32 cellular contexts compared by ENCODE assay signal in genomic region chr12:131471271-131471905, GRCh38.
DNase-seq lines count a peak whose midpoint lies in the region; ATAC-seq and TF ChIP-seq lines count a peak whose summit lies in the region.
"Had no signal": no experiment of that assay in that cellular context is flagged by ENCODE, and none has a peak within 500 bp of the region (broad histone marks: within the 10 kb centered on the region; RNA-seq: fewer than 3 reads in every experiment).

No MANE protein-coding gene starts in this region.

- BruUV-seq in Caco-2 (replicated peaks; lab: Mats Ljungman, UMichigan) = no TSS peak
- no TSS peak for BruUV-seq in Panc1 (replicated peaks; lab: Mats Ljungman, UMichigan)

- no peaks in the 10 kb centered on the region for H3K4me1 Mint-ChIP-seq in Caco-2 (ENCODE audit: low read depth, unreplicated experiment)
- H3K4me1 Mint-ChIP-seq in CD4-positive, alpha-beta T cell (ENCODE audit: low read depth) = peaks cover 4% of the 10 kb centered on the region

- TF ChIP-seq CTCF in Caco-2 (IDR thresholded peaks at IDR 0.05; ENCODE audit: insufficient read depth in 1 of 2, low read depth in 1 of 2, low read length in 1 of 2, severe bottlenecking in 1 of 2, unreplicated experiment in 1 of 2) (no peak), Panc1 (IDR thresholded peaks at IDR 0.05) (no peak), parathyroid adenoma (IDR thresholded peaks at IDR 0.05) (no peak)
- no peak for TF ChIP-seq CTCF in CD4-positive, alpha-beta T cell (IDR thresholded peaks at IDR 0.05)

- H3K9me3 Mint-ChIP-seq in Caco-2 (ENCODE audit: unreplicated experiment) = no peaks in the 10 kb centered on the region
- no peaks in the 10 kb centered on the region for H3K9me3 Mint-ChIP-seq in CD4-positive, alpha-beta T cell
- H3K9me3 Mint-ChIP-seq: activated CD4-positive, alpha-beta T cell treated with anti-CD3 and anti-CD28 coated beads, Interleukin-2, amount 10 ng/mL, durations not matched to agents 7 days and 5 days; activated naive CD8-positive, alpha-beta T cell treated with anti-CD3 and anti-CD28 coated beads, Interleukin-2, amount 10 ng/mL, durations not matched to agents 7 days and 5 days; activated T-cell treated with anti-CD3 and anti-CD28 coated beads, Interleukin-2, amount 50 U/mL, for 4 hours had no signal

- H3K4me3 ChIP-seq in Caco-2 (ENCODE audit: low read depth, low read length) (no peak overlapping the region), Panc1 (ENCODE audit: low read depth in 2 of 2, low read length in 2 of 2) (no peak overlapping the region), parathyroid adenoma (ENCODE audit: low read depth, low read length) (no peak overlapping the region)
- H3K4me3 ChIP-seq: ascending aorta, cardiac muscle cell, colonic mucosa, esophagus muscularis mucosa, lung, right atrium auricular region, SJCRH30, smooth muscle cell had no signal

- no peaks in the 10 kb centered on the region for H3K79me2 ChIP-seq in parathyroid adenoma

- POLR2A ChIA-PET in Caco-2 (lab: Charles Lee) = no interaction called here
- POLR2A ChIA-PET in Panc1 (lab: Charles Lee) = no interaction called here
- POLR2A ChIA-PET in CD4-positive, alpha-beta T cell (lab: Charles Lee) = no interaction called here

- no peak overlapping the region for H3K9ac ChIP-seq in parathyroid adenoma

- 0 out of 2 replicates have a peak, but pooled peaks have one; percentile 29 for ATAC-seq in Panc1
- ATAC-seq in CD4-positive, alpha-beta T cell (ENCODE audit: poor library complexity) = no peak
- ATAC-seq: activated T-cell treated with anti-CD3 and anti-CD28 coated beads, Interleukin-2, amount 50 U/mL, for 4 hours; foreskin keratinocyte; HepG2 had no signal

- CTCF ChIA-PET in Caco-2 (lab: Charles Lee) (no interaction called here), Panc1 (lab: Charles Lee) (no interaction called here)
- CTCF ChIA-PET in CD4-positive, alpha-beta T cell (lab: Charles Lee) = no interaction called here

- H3K27ac ChIP-seq in Panc1 (ENCODE audit: low read length) (no peak overlapping the region), parathyroid adenoma (no peak overlapping the region)
- H3K27ac ChIP-seq in CD4-positive, alpha-beta T cell (ENCODE audit: low read depth, low read length) = no peak overlapping the region
- H3K27ac ChIP-seq: ascending aorta, cardiac muscle cell, colonic mucosa, esophagus muscularis mucosa, foreskin keratinocyte, right atrium auricular region, SJCRH30 had no signal

- H2AFZ ChIP-seq in parathyroid adenoma = peak overlapping the region; percentile 15

- no peaks in the 10 kb centered on the region for H3K36me3 Mint-ChIP-seq in Caco-2 (ENCODE audit: insufficient read depth, unreplicated experiment)
- no peaks in the 10 kb centered on the region for H3K36me3 Mint-ChIP-seq in CD4-positive, alpha-beta T cell (ENCODE audit: low read depth)
- H3K36me3 Mint-ChIP-seq: activated naive CD8-positive, alpha-beta T cell treated with anti-CD3 and anti-CD28 coated beads, Interleukin-2, amount 10 ng/mL, durations not matched to agents 7 days and 5 days had no signal

- DNase-seq in Caco-2 = no peak
- no peak for DNase-seq in Panc1 (ENCODE audit: low read depth, low spot score)
- peak; percentile 58 for DNase-seq in islet precursor cell
- DNase-seq in dedifferentiated amniotic fluid mesenchymal stem cell (ENCODE audit: extremely low spot score) = no peak
- DNase-seq in NCI-H345 (lab: John Stamatoyannopoulos, UW) = no peak
- no peak for DNase-seq in CD4-positive, alpha-beta T cell
- DNase-seq: ACHN; activated CD4-positive, alpha-beta T cell treated with anti-CD3 and anti-CD28 coated beads, Interleukin-2, amount 10 ng/mL, durations not matched to agents 7 days and 5 days; activated gamma-delta T cell; activated naive CD8-positive, alpha-beta T cell treated with anti-CD3 and anti-CD28 coated beads, Interleukin-2, amount 10 ng/mL, durations not matched to agents 7 days and 5 days; activated T-cell treated with anti-CD3 and anti-CD28 coated beads, Interleukin-2, amount 50 U/mL, for 4 hours; BE2C; colonic mucosa; foreskin keratinocyte; GDM1; head of caudate nucleus; HFFc6; NCI-H1436; NCI-H2081; posterior cingulate gyrus; SJCRH30; stimulated activated CD4-positive, alpha-beta T cell treated with anti-CD3 and anti-CD28 coated beads, Interleukin-1b, Interleukin-23, amount 100 ng/mL, for 48 hours; stimulated activated naive CD4-positive, alpha-beta T cell treated with Interleukin-2 at 50 U/mL for 16 hours; T1000 had no signal

- no peaks in the 10 kb centered on the region for H3K36me3 ChIP-seq in Caco-2 (ENCODE audit: control insufficient read depth, insufficient read depth, low read length)
- no peaks in the 10 kb centered on the region for H3K36me3 ChIP-seq in Panc1 (ENCODE audit: control insufficient read depth, insufficient read depth, low read length)
- H3K36me3 ChIP-seq in parathyroid adenoma (ENCODE audit: control insufficient read depth, insufficient read depth, low read length) = no peaks in the 10 kb centered on the region
- H3K36me3 ChIP-seq: ascending aorta, BE2C, cardiac muscle cell, colonic mucosa, esophagus muscularis mucosa, right atrium auricular region, SJCRH30 had no signal

- H3K4me3 Mint-ChIP-seq in Caco-2 (ENCODE audit: unreplicated experiment) = peak overlapping the region; percentile 25
- no peak overlapping the region for H3K4me3 Mint-ChIP-seq in CD4-positive, alpha-beta T cell
- H3K4me3 Mint-ChIP-seq: activated CD4-positive, alpha-beta T cell treated with anti-CD3 and anti-CD28 coated beads, Interleukin-2, amount 10 ng/mL, durations not matched to agents 7 days and 5 days; activated naive CD8-positive, alpha-beta T cell treated with anti-CD3 and anti-CD28 coated beads, Interleukin-2, amount 10 ng/mL, durations not matched to agents 7 days and 5 days; activated T-cell treated with anti-CD3 and anti-CD28 coated beads, Interleukin-2, amount 50 U/mL, for 4 hours; HFFc6 had no signal

- intact Hi-C loops in Caco-2 (cut with micrococcal nuclease; ENCODE audit: unreplicated experiment) = no loop called here
- intact Hi-C loops in Panc1 (cut with micrococcal nuclease; ENCODE audit: unreplicated experiment) = no loop called here
- intact Hi-C loops in CD4-positive, alpha-beta T cell (cut with DNase I, micrococcal nuclease) = no loop called here

- peaks cover 5% of the 10 kb centered on the region for H3K27me3 Mint-ChIP-seq in Caco-2 (ENCODE audit: insufficient read depth, unreplicated experiment)
- no peaks in the 10 kb centered on the region for H3K27me3 Mint-ChIP-seq in CD4-positive, alpha-beta T cell
- H3K27me3 Mint-ChIP-seq: activated CD4-positive, alpha-beta T cell treated with anti-CD3 and anti-CD28 coated beads, Interleukin-2, amount 10 ng/mL, durations not matched to agents 7 days and 5 days; activated naive CD8-positive, alpha-beta T cell treated with anti-CD3 and anti-CD28 coated beads, Interleukin-2, amount 10 ng/mL, durations not matched to agents 7 days and 5 days had no signal

- in situ Hi-C loops in Panc1 (cut with HindIII; ENCODE audit: low pct_unique_long_range_greater_than_20kb, low sequenced_read_pairs) = no loop called here

- H3K9me3 ChIP-seq in Caco-2 (no peaks in the 10 kb centered on the region), Panc1 (ENCODE audit: control insufficient read depth, insufficient read depth, low read depth, low read length) (no peaks in the 10 kb centered on the region), parathyroid adenoma (ENCODE audit: control insufficient read depth, low read length) (no peaks in the 10 kb centered on the region)
- peaks cover 3% of the 10 kb centered on the region for H3K9me3 ChIP-seq in CD4-positive, alpha-beta T cell (ENCODE audit: control insufficient read depth, low read length)
- H3K9me3 ChIP-seq: ascending aorta, BE2C, colonic mucosa, right atrium auricular region, SJCRH30 had no signal

- H3K4me1 ChIP-seq in Caco-2 (no peaks in the 10 kb centered on the region), Panc1 (ENCODE audit: control insufficient read depth, insufficient read depth, low read length) (no peaks in the 10 kb centered on the region), parathyroid adenoma (no peaks in the 10 kb centered on the region)
- H3K4me1 ChIP-seq: ascending aorta, BE2C, colonic mucosa, esophagus muscularis mucosa, foreskin keratinocyte, right atrium auricular region, SJCRH30 had no signal

- H3K4me2 ChIP-seq in parathyroid adenoma (ENCODE audit: low read length) = no peak overlapping the region
- H3K4me2 ChIP-seq: smooth muscle cell had no signal

- H3K27ac Mint-ChIP-seq in Caco-2 (ENCODE audit: unreplicated experiment) = no peak overlapping the region
- no peak overlapping the region for H3K27ac Mint-ChIP-seq in CD4-positive, alpha-beta T cell
- H3K27ac Mint-ChIP-seq: activated CD4-positive, alpha-beta T cell treated with anti-CD3 and anti-CD28 coated beads, Interleukin-2, amount 10 ng/mL, durations not matched to agents 7 days and 5 days; activated naive CD8-positive, alpha-beta T cell treated with anti-CD3 and anti-CD28 coated beads, Interleukin-2, amount 10 ng/mL, durations not matched to agents 7 days and 5 days; HFFc6 had no signal

- no peaks in the 10 kb centered on the region for H3K27me3 ChIP-seq in Caco-2 (replicated peaks; ENCODE audit: control insufficient read depth, insufficient read depth, low read length)
- H3K27me3 ChIP-seq in Panc1 (ENCODE audit: control insufficient read depth, insufficient read depth, low read length) = no peaks in the 10 kb centered on the region
- H3K27me3 ChIP-seq in parathyroid adenoma (ENCODE audit: control insufficient read depth, insufficient read depth, low read length) = no peaks in the 10 kb centered on the region
- H3K27me3 ChIP-seq in CD4-positive, alpha-beta T cell (ENCODE audit: control insufficient read depth, insufficient read depth, low read length) = no peaks in the 10 kb centered on the region
- H3K27me3 ChIP-seq: ascending aorta, BE2C, cardiac muscle cell, colonic mucosa, foreskin keratinocyte, right atrium auricular region, SJCRH30 had no signal
